In the genomic region with DNA sequence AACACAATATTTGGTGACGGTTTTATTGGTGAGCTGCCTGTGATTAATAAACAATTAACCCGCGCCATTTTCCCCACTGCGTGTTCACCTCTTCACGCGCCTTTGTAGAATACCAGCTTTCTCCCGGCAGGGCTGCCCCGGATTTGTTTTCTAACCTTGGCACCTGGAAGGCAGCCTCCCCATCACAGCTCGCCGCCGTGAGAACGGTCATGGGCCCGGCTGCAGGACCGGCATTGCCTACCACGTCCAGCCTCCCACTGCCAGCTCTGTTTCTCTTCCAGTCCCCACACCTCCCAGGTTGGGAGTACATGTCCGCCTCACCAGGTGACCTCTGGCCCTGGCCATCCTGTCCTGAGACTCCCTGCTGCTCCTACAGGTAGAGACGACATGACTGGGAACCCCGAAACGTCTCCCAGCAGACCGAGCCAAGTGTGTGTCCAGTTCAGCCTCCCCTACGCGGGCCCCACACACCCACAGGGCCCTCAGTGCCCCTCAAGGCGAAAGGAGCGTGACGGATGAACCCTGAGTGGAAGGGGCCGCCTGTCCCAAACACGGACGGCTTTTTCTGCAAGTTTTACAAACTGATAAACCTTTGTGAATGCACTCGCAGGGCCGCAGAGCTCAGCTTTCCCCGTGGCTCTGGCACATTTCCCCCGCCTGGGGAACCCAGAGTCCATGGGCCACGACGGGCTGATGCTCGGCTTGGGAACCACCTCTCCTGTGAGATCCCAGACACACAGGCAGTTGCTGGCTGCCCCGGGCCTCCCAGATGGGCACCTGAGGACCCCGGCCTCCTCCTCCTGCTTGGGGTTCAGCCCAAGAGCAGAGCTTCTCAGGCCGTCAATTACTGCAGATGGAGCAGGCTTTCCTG, we compare ENCODE assay signal across 18 cellular contexts. TPM values are rescaled to one million over a fixed set of nuclear protein-coding genes. Genes with fewer than 3 reads are reported as not detected.
A peak's percentile ranks its signal among the peaks of the same experiment; 100 is the strongest.
DNase-seq lines count a peak whose midpoint lies in the region; ATAC-seq, FAIRE-seq and TF ChIP-seq lines count a peak whose summit lies in the region.
"Had no signal": no experiment of that assay in that cellular context is flagged by ENCODE, and none has a peak within 500 bp of the region (broad histone marks: within the 10 kb centered on the region; RNA-seq: fewer than 3 reads in every experiment).

No MANE protein-coding gene starts in this region.

- H3K4me1 ChIP-seq in heart right ventricle (peaks cover 18 to 40% (median 36%) of the 10 kb centered on the region in 9 donors), astrocyte (ENCODE audit: insufficient read depth, low read length) (no peaks in the 10 kb centered on the region), neural progenitor cell (no peaks in the 10 kb centered on the region)
- H3K4me1 ChIP-seq: BE2C, Caco-2 had no signal

- no peak for FAIRE-seq in astrocyte (lab: Jason Lieb, UNC)
- FAIRE-seq: A204.1, D721Med, G401.6, GM12891 had no signal

- H3K36me3 Mint-ChIP-seq in astrocyte (ENCODE audit: low read depth, unreplicated experiment) (no peaks in the 10 kb centered on the region), neural progenitor cell (no peaks in the 10 kb centered on the region)

- no peak overlapping the region for H3K4me3 ChIP-seq in heart right ventricle
- H3K4me3 ChIP-seq in astrocyte (ENCODE audit: insufficient read depth, low read depth, low read length): no peak overlapping the region
- no peak overlapping the region for H3K4me3 ChIP-seq in neural progenitor cell

- DNase-seq in left ventricle myocardium superior (peak; percentile 23), heart right ventricle (no peak), astrocyte (ENCODE audit: low read depth) (no peak), neural progenitor cell (ENCODE audit: low spot score) (no peak), CD1c-positive myeloid dendritic cell (ENCODE audit: extremely low spot score) (no peak)
- DNase-seq: ACHN; BE2C; Caco-2; CD4-positive, alpha-beta T cell; GOT3; H9 had no signal

- intact Hi-C loops in left ventricle myocardium superior (cut with micrococcal nuclease) (no loop called here), heart right ventricle (cut with DNase I) (loop anchor here in 6 of 10 donors (5.0 to 10.0 kb wide), 5 partner anchors 119 to 149 kb away; no protein-coding TSS in a partner anchor)

- no peaks in the 10 kb centered on the region for H3K27me3 ChIP-seq in heart right ventricle
- H3K27me3 ChIP-seq in astrocyte (ENCODE audit: insufficient read depth, low read length): no peaks in the 10 kb centered on the region
- H3K27me3 ChIP-seq in neural progenitor cell: no peaks in the 10 kb centered on the region
- H3K27me3 ChIP-seq: BE2C had no signal

- no peak overlapping the region for H3K9ac ChIP-seq in astrocyte (ENCODE audit: low read length)
- no peak overlapping the region for H3K9ac ChIP-seq in neural progenitor cell

- no peak for TF ChIP-seq CTCF in heart right ventricle (IDR thresholded peaks at IDR 0.05)
- no peak for TF ChIP-seq CTCF in astrocyte (IDR thresholded peaks at IDR 0.05; ENCODE audit: insufficient read depth, low read depth, low read length)
- TF ChIP-seq CTCF in neural progenitor cell (IDR thresholded peaks at IDR 0.05): no peak

- no peaks in the 10 kb centered on the region for H3K9me3 Mint-ChIP-seq in astrocyte (ENCODE audit: unreplicated experiment)
- H3K9me3 Mint-ChIP-seq in neural progenitor cell: no peaks in the 10 kb centered on the region
- H3K9me3 Mint-ChIP-seq: CD4-positive, alpha-beta T cell; H9 had no signal

- peak overlapping the region; percentile 80 for H3K27ac Mint-ChIP-seq in astrocyte (ENCODE audit: unreplicated experiment)
- H3K27ac Mint-ChIP-seq in neural progenitor cell: peak overlapping the region; percentile 46
- H3K27ac Mint-ChIP-seq: CD4-positive, alpha-beta T cell; H9 had no signal

- H3K27me3 Mint-ChIP-seq in astrocyte (ENCODE audit: low read depth, unreplicated experiment) (peaks cover 38% of the 10 kb centered on the region), neural progenitor cell (ENCODE audit: insufficient read depth, low read depth) (peaks cover 3% of the 10 kb centered on the region)
- H3K27me3 Mint-ChIP-seq: CD4-positive, alpha-beta T cell had no signal

- H3K36me3 ChIP-seq in heart right ventricle (no peaks in the 10 kb centered on the region), astrocyte (ENCODE audit: insufficient read depth, low read length) (no peaks in the 10 kb centered on the region), neural progenitor cell (no peaks in the 10 kb centered on the region)
- H3K36me3 ChIP-seq: BE2C had no signal

- H3K4me1 Mint-ChIP-seq in astrocyte (ENCODE audit: low read depth, unreplicated experiment) (no peaks in the 10 kb centered on the region), neural progenitor cell (peaks cover 10% of the 10 kb centered on the region)

- ATAC-seq in left ventricle myocardium superior (no peak), heart right ventricle (no peak), HG03520 (IDR thresholded peaks at IDR 0.05; ENCODE audit: unreplicated experiment) (no peak), GM18873 (IDR thresholded peaks at IDR 0.05; ENCODE audit: low FRiP score, unreplicated experiment) (no peak)

- H3K9me3 ChIP-seq in heart right ventricle (no peaks in the 10 kb centered on the region), astrocyte (ENCODE audit: insufficient read depth, low read depth, low read length) (no peaks in the 10 kb centered on the region), neural progenitor cell (ENCODE audit: low read depth) (no peaks in the 10 kb centered on the region)
- H3K9me3 ChIP-seq: BE2C, Caco-2 had no signal

- WGBS in heart right ventricle, 2 donors: 83 to 84% methylated on average over 38 of the region's 38 CpGs

- H3K4me3 Mint-ChIP-seq in astrocyte (ENCODE audit: unreplicated experiment) (no peak overlapping the region), neural progenitor cell (no peak overlapping the region)
- H3K4me3 Mint-ChIP-seq: CD4-positive, alpha-beta T cell; H9 had no signal

- no peaks in the 10 kb centered on the region for H3F3A ChIP-seq in neural progenitor cell (ENCODE audit: low read depth)

- H3K27ac ChIP-seq in heart right ventricle (peak overlapping the region in 3 of 10 donors; percentile 78 to 79 (median 79)), astrocyte (ENCODE audit: low read depth, low read length) (no peak overlapping the region), neural progenitor cell (no peak overlapping the region)

- H3K79me2 ChIP-seq in astrocyte (ENCODE audit: insufficient read depth, low read length): no peaks in the 10 kb centered on the region
- H3K79me2 ChIP-seq in neural progenitor cell (ENCODE audit: low read depth): no peaks in the 10 kb centered on the region

- H4K20me1 ChIP-seq in astrocyte (ENCODE audit: insufficient read depth, low read length) (no peaks in the 10 kb centered on the region), neural progenitor cell (ENCODE audit: low read depth) (no peaks in the 10 kb centered on the region)

- no peak overlapping the region for H3K4me2 ChIP-seq in astrocyte (ENCODE audit: low read length)
- no peak overlapping the region for H3K4me2 ChIP-seq in neural progenitor cell

- H2AFZ ChIP-seq in astrocyte (ENCODE audit: low read depth, low read length) (no peak overlapping the region), neural progenitor cell (replicated peaks) (no peak overlapping the region)

RNA-seq across cellular contexts. Expression of a gene that starts 25.7 kb away (rescaled TPM):
- total RNA-seq in left ventricle myocardium superior (0.45 TPM), heart right ventricle (1 to 10 TPM in 1 of 10 donors, under 1 TPM in 5, not detected in 4; 0.15 to 1.3 (median 0.24) TPM), astrocyte (not detected in 2 replicates), neural progenitor cell (ENCODE audit: low replicate concordance) (0.09 TPM in 1 of 2 replicates, not detected in the other)
- polyA plus RNA-seq in heart right ventricle: under 1 TPM; 0.12 to 0.22 TPM
- total RNA-seq: CD4-positive, alpha-beta T cell; H9; HT-29 had no signal

RNA-seq across cellular contexts. Expression of a gene that starts 55.9 kb away (rescaled TPM):
- total RNA-seq in left ventricle myocardium superior (not detected), heart right ventricle (under 1 TPM in 6 of 10 donors, not detected in 4; 0.18 to 0.80 (median 0.39) TPM), astrocyte (not detected in 2 replicates), neural progenitor cell (ENCODE audit: low replicate concordance) (1.2 and 1.5 TPM in 2 replicates)
- under 1 TPM; 0.38 to 0.95 TPM for polyA plus RNA-seq in heart right ventricle
- total RNA-seq: Caco-2; CD4-positive, alpha-beta T cell; HT-29 had no signal
